8 cellular contexts compared by ENCODE assay signal in the genomic region with DNA sequence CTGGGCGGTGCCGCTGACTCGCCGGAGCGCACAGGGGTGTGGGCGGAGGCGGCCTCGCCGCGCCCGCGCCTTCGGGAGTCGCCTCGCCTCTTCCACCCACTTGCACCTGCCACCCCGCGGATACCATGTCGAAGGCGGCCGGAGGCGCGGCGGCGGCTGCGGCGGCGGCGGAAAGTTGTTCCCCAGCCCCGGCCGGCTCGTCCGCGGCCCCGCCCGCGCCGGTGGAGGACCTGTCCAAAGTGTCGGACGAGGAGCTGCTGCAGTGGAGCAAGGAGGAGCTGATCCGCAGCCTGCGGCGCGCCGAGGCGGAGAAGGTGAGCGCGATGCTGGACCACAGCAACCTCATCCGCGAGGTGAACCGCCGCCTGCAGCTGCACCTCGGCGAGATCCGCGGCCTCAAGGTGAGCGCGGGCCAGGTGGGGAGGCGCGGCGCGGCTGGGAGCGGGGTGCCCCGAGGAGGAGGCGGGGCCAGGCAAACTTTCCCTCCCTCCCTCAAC. TPM values are rescaled to one million over a fixed set of nuclear protein-coding genes. Genes with fewer than 3 reads are reported as not detected.
DNase-seq lines count a peak whose midpoint lies in the region; TF ChIP-seq lines count a peak whose summit lies in the region.

No MANE protein-coding gene starts in this region.

- H3K9me3 ChIP-seq in colonic mucosa (no peaks in the 10 kb centered on the region), mesodermal cell (ENCODE audit: control insufficient read depth, low read length) (no peaks in the 10 kb centered on the region)

- H3K4me1 ChIP-seq in colonic mucosa, result peaks cover 3% of the 10 kb centered on the region
- H3K4me1 ChIP-seq in mesodermal cell (ENCODE audit: control insufficient read depth, insufficient read depth, low read length, poor library complexity, severe bottlenecking), result peaks cover 14% of the 10 kb centered on the region

- no peak overlapping the region for H3K27ac Mint-ChIP-seq in T-helper 2 cell treated with Interferon-gamma antibody and Interleukin-4, amounts not matched to agents 5 μg/mL and 100 μg/mL, for 36 hours

- CTCF ChIA-PET in GM10248 (lab: Yijun Ruan, JAX), result interaction anchor here (0.7 to 2.9 kb wide), 17 partner anchors 10 to 1334 kb away, joined by 3 to 30 read pairs (median 9); no protein-coding TSS in a partner anchor

- 0 to 1% methylated on average over 23 to 51 of the region's 64 CpGs for WGBS in mesodermal cell (ENCODE audit: insufficient coverage in 2 of 2), 2 experiments

- intact Hi-C loops in colonic mucosa (cut with DNase I), result loop anchor here (5.0 kb wide), 1 partner anchor 1313 kb away; no protein-coding TSS in a partner anchor

- H3K36me3 ChIP-seq in colonic mucosa (no peaks in the 10 kb centered on the region), mesodermal cell (ENCODE audit: control insufficient read depth, insufficient read depth, low read length) (no peaks in the 10 kb centered on the region)

- TF ChIP-seq CTCF in colonic mucosa (IDR thresholded peaks at IDR 0.05), result no peak
- TF ChIP-seq CTCF in GM10248 (IDR thresholded peaks at IDR 0.05; ENCODE audit: control extremely low read depth, extremely low read depth, low read depth, missing control alignments), result no peak

- peaks cover 51% of the 10 kb centered on the region for H3K27me3 Mint-ChIP-seq in T-helper 2 cell treated with Interferon-gamma antibody and Interleukin-4, amounts not matched to agents 5 μg/mL and 100 μg/mL, for 36 hours (ENCODE audit: low read depth)

- H3K27ac ChIP-seq in colonic mucosa, result no peak overlapping the region
- no peak overlapping the region for H3K27ac ChIP-seq in mesodermal cell (ENCODE audit: low read depth, low read length, severe bottlenecking)

- peaks cover 2% of the 10 kb centered on the region for H3K4me1 Mint-ChIP-seq in T-helper 2 cell treated with Interferon-gamma antibody and Interleukin-4, amounts not matched to agents 5 μg/mL and 100 μg/mL, for 36 hours (ENCODE audit: low read depth)

- no peak overlapping the region for H3K9ac ChIP-seq in colonic mucosa (ENCODE audit: low read depth in 2 of 2, low read length in 2 of 2)

- H3K27me3 ChIP-seq in colonic mucosa, result peaks cover 34% of the 10 kb centered on the region

- DNase-seq in SHP77 (lab: John Stamatoyannopoulos, UW) (peak; percentile 20 to 45), SHP77 treated with DMSO at 0.1 percent for 48 hours (lab: John Stamatoyannopoulos, UW) (no peak), LHCN-M2 (ENCODE audit: low read depth) (peak; percentile 23), colonic mucosa (peak; percentile 27), GM10248 (ENCODE audit: extremely low spot score) (no peak), A172 (ENCODE audit: low spot score) (no peak)
- DNase-seq in T-helper 2 cell treated with Interferon-gamma antibody and Interleukin-4, amounts not matched to agents 5 μg/mL and 100 μg/mL, for 36 hours (ENCODE audit: low spot score), result no peak

- POLR2A ChIA-PET in GM10248 (lab: Yijun Ruan, JAX), result no interaction called here

- no peak overlapping the region for H3K4me3 Mint-ChIP-seq in T-helper 2 cell treated with Interferon-gamma antibody and Interleukin-4, amounts not matched to agents 5 μg/mL and 100 μg/mL, for 36 hours

- no peaks in the 10 kb centered on the region for H3K36me3 Mint-ChIP-seq in T-helper 2 cell treated with Interferon-gamma antibody and Interleukin-4, amounts not matched to agents 5 μg/mL and 100 μg/mL, for 36 hours (ENCODE audit: low read depth)

- H3K9me3 Mint-ChIP-seq in T-helper 2 cell treated with Interferon-gamma antibody and Interleukin-4, amounts not matched to agents 5 μg/mL and 100 μg/mL, for 36 hours, result no peaks in the 10 kb centered on the region

- peak overlapping the region; percentile 57 for H3K4me3 ChIP-seq in colonic mucosa
- peak overlapping the region; percentile 58 for H3K4me3 ChIP-seq in mesodermal cell (ENCODE audit: extremely low read depth, insufficient read depth, low read length, poor library complexity, severe bottlenecking)

RNA-seq across cellular contexts. Expression of gene CCDC85A, which starts 0.8 kb away (rescaled TPM):
- total RNA-seq in LHCN-M2 (2014; rRNA removed) (0.57 and 1.9 TPM in 2 replicates), colonic mucosa (under 1 TPM; 0.40 to 0.42 TPM)
- 1.7 TPM for polyA plus RNA-seq in LHCN-M2 (2012)
- 2.4 TPM for polyA plus RNA-seq in mesodermal cell (2013, experiment 1 of 2)
- polyA plus RNA-seq in mesodermal cell (2013, experiment 2 of 2), result 1.9 TPM
- total RNA-seq in A172 (2014; rRNA removed; shearing (Covaris generic)), result 13.1 and 14.0 TPM in 2 replicates

Comparison
In these comparisons a context has a peak if more than half of its experiments do, and no peak if none do; other contexts are left out.
1. DNase-seq: peak in SHP77 (2 of 2), LHCN-M2 (single experiment) and colonic mucosa (single experiment); none in SHP77 treated with DMSO at 0.1 percent for 48 hours (single experiment), T-helper 2 cell treated with Interferon-gamma antibody and Interleukin-4, amounts not matched to agents 5 μg/mL and 100 μg/mL, for 36 hours (single experiment), GM10248 (single experiment) and A172 (single experiment).